In genomic region chr2:189276277-189276676, GRCh38 we compare ENCODE assay signal across 13 cellular contexts.
DNase-seq lines count a peak whose midpoint lies in the region; ATAC-seq and TF ChIP-seq lines count a peak whose summit lies in the region.
"Had no signal": no experiment of that assay in that cellular context is flagged by ENCODE, and none has a peak within 500 bp of the region (broad histone marks: within the 10 kb centered on the region; RNA-seq: fewer than 3 reads in every experiment).

No MANE protein-coding gene starts in this region.

- peak overlapping the region; percentile 65 for H3K4me2 ChIP-seq in smooth muscle cell

- H3K27ac ChIP-seq in SK-N-MC = peak overlapping the region; percentile 8; the same call in 1 of the 2 replicates
- H3K27ac ChIP-seq in smooth muscle cell (ENCODE audit: low read depth) = peak overlapping the region; percentile 75
- H3K27ac ChIP-seq: coronary artery had no signal

- WGBS in smooth muscle cell (ENCODE audit: low lambda C conversion rate) = 20% methylated on average over 2 of the region's 2 CpGs

- no peaks in the 10 kb centered on the region for H3K9me3 ChIP-seq in SK-N-MC (ENCODE audit: low read depth, low read length)
- no peaks in the 10 kb centered on the region for H3K9me3 ChIP-seq in smooth muscle cell (replicated peaks; ENCODE audit: low read depth)

- peaks cover 8% of the 10 kb centered on the region for H3K4me1 Mint-ChIP-seq in activated naive CD8-positive, alpha-beta T cell (ENCODE audit: low read depth)
- no peaks in the 10 kb centered on the region for H3K4me1 Mint-ChIP-seq in activated naive CD8-positive, alpha-beta T cell treated with anti-CD3 and anti-CD28 coated beads for 36 hours

- no peak overlapping the region for H3K4me3 Mint-ChIP-seq in activated naive CD8-positive, alpha-beta T cell
- H3K4me3 Mint-ChIP-seq in activated naive CD8-positive, alpha-beta T cell treated with anti-CD3 and anti-CD28 coated beads for 36 hours = no peak overlapping the region
- H3K4me3 Mint-ChIP-seq: natural killer cell treated with Interleukin-12 subunit alpha and Interleukin-12 subunit beta and Interleukin-15 and Interleukin-18, amount 100 ng/mL, for 72 hours had no signal

- no peaks in the 10 kb centered on the region for H3K27me3 ChIP-seq in smooth muscle cell (ENCODE audit: low read depth)

- H3K27ac Mint-ChIP-seq in activated naive CD8-positive, alpha-beta T cell = peak overlapping the region; percentile 50
- no peak overlapping the region for H3K27ac Mint-ChIP-seq in activated naive CD8-positive, alpha-beta T cell treated with anti-CD3 and anti-CD28 coated beads for 36 hours
- H3K27ac Mint-ChIP-seq: natural killer cell treated with Interleukin-12 subunit alpha and Interleukin-12 subunit beta and Interleukin-15 and Interleukin-18, amount 100 ng/mL, for 72 hours had no signal

- no peaks in the 10 kb centered on the region for H3F3A ChIP-seq in smooth muscle cell (ENCODE audit: low read depth)

- H3K36me3 Mint-ChIP-seq in activated naive CD8-positive, alpha-beta T cell = peaks cover 4% of the 10 kb centered on the region
- H3K36me3 Mint-ChIP-seq in activated naive CD8-positive, alpha-beta T cell treated with anti-CD3 and anti-CD28 coated beads for 36 hours = peaks cover 9% of the 10 kb centered on the region
- H3K36me3 Mint-ChIP-seq: natural killer cell treated with Interleukin-12 subunit alpha and Interleukin-12 subunit beta and Interleukin-15 and Interleukin-18, amount 100 ng/mL, for 72 hours had no signal

- no peaks in the 10 kb centered on the region for H3K27me3 Mint-ChIP-seq in activated naive CD8-positive, alpha-beta T cell
- H3K27me3 Mint-ChIP-seq in activated naive CD8-positive, alpha-beta T cell treated with anti-CD3 and anti-CD28 coated beads for 36 hours = no peaks in the 10 kb centered on the region
- H3K27me3 Mint-ChIP-seq: natural killer cell treated with Interleukin-12 subunit alpha and Interleukin-12 subunit beta and Interleukin-15 and Interleukin-18, amount 100 ng/mL, for 72 hours had no signal

- H3K36me3 ChIP-seq in SK-N-MC (ENCODE audit: insufficient read depth, low read length) (no peaks in the 10 kb centered on the region), smooth muscle cell (ENCODE audit: low read depth) (no peaks in the 10 kb centered on the region)

- no peak for DNase-seq in activated naive CD8-positive, alpha-beta T cell treated with anti-CD3 and anti-CD28 coated beads for 36 hours
- DNase-seq in SK-N-MC (ENCODE audit: low read depth, low spot score) (no peak), fibroblast of mammary gland (ENCODE audit: low read depth) (peak; percentile 98), smooth muscle cell (lab: John Stamatoyannopoulos, UW; ENCODE audit: unreplicated experiment) (no peak), pons (ENCODE audit: low spot score) (no peak), Kasumi-1 (lab: John Stamatoyannopoulos, UW) (no peak)
- DNase-seq: NCI-H2107, small intestine, T-helper 2 cell had no signal

- H3K79me2 ChIP-seq in smooth muscle cell (ENCODE audit: low read depth) = no peaks in the 10 kb centered on the region

- TF ChIP-seq CTCF in fibroblast of mammary gland (conservative IDR thresholded peaks at IDR 0.05; ENCODE audit: control insufficient read depth, insufficient read depth, low read depth, low read length) = no peak
- no peak for TF ChIP-seq CTCF in smooth muscle cell (IDR thresholded peaks at IDR 0.05; ENCODE audit: borderline replicate concordance, insufficient read depth, poor library complexity, severe bottlenecking)

- H3K9ac ChIP-seq in SK-N-MC (ENCODE audit: insufficient read length) = peak overlapping the region; percentile 46
- H3K9ac ChIP-seq in smooth muscle cell (ENCODE audit: low read depth) = peak overlapping the region; percentile 31

- H3K4me3 ChIP-seq in SK-N-MC (no peak overlapping the region; the same call in 1 of the 2 replicates), fibroblast of mammary gland (ENCODE audit: control insufficient read depth, low read depth, low read length) (no peak overlapping the region), smooth muscle cell (no peak overlapping the region)
- H3K4me3 ChIP-seq: coronary artery had no signal

- H3K9me3 Mint-ChIP-seq in activated naive CD8-positive, alpha-beta T cell (ENCODE audit: low read depth) = peaks cover 4% of the 10 kb centered on the region
- peaks cover 9% of the 10 kb centered on the region for H3K9me3 Mint-ChIP-seq in activated naive CD8-positive, alpha-beta T cell treated with anti-CD3 and anti-CD28 coated beads for 36 hours

- peak overlapping the region; percentile 52 for H2AFZ ChIP-seq in smooth muscle cell (ENCODE audit: low read depth)

- no peak for ATAC-seq in GM19467 (IDR thresholded peaks at IDR 0.05; ENCODE audit: unreplicated experiment)
- ATAC-seq: natural killer cell treated with Interleukin-12 subunit alpha and Interleukin-12 subunit beta and Interleukin-15 and Interleukin-18, amount 100 ng/mL, for 72 hours had no signal

- H3K4me1 ChIP-seq in smooth muscle cell (ENCODE audit: low read depth) = no peaks in the 10 kb centered on the region

- H4K20me1 ChIP-seq in smooth muscle cell (ENCODE audit: low read depth) = no peaks in the 10 kb centered on the region
